In the genomic region with DNA sequence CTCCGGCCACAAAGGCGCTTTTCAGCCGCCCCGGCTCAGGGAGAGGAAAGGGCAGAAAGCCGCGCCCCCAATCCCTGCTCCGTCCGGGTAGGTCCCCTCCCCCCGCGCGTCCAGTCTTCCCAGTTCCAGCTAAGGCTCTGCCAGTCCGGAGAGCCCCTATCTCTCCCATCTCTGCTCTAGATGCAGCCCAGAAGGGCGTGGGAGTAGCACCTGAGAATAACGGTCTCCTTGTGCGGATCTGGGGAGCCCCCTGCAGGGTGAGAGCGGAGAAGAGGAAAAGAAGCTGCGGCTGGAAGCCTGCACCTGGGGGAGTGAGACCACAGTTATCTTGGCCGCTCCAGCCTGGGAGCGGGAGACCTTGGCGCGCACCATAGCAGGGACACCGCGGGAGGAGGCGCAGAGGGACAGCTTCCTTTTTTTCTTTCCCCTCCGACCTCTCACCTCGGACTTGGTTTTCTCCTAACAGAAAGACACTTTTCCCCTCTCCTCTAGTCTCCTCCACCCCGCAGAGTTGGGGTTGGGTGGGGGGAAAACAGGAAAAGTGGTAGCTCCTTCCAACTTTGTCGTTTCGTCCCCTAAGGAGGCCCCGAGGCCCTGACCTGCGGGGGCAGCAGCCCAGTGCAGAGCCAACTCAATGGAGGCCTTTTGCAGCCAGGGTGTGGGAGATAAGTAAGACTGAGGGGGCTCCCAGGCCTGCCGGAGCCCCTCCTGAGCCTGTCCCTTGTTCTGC, we compare ENCODE assay signal across 8 cellular contexts. TPM values are rescaled to one million over a fixed set of nuclear protein-coding genes. Genes with fewer than 3 reads are reported as not detected.
DNase-seq lines count a peak whose midpoint lies in the region; ATAC-seq and TF ChIP-seq lines count a peak whose summit lies in the region.

No MANE protein-coding gene starts in this region.

- in situ Hi-C loops in GM13976 (cut with MboI; ENCODE audit: low sequenced_read_pairs, unreplicated experiment), result no loop called here

- WGBS in ovary, 3 donors, result 2 to 5% (median 4%) methylated on average over 32 of the region's 32 CpGs

- TF ChIP-seq CTCF in GM13976 (IDR thresholded peaks at IDR 0.05; ENCODE audit: borderline replicate concordance, control extremely low read depth, extremely low read depth, insufficient read depth, missing control alignments) (peak; percentile 62), ovary (IDR thresholded peaks at IDR 0.05) (no peak)

- TF ChIP-seq POLR2A in ovary (IDR thresholded peaks at IDR 0.05) (no peak), GM18505 (IDR thresholded peaks at IDR 0.05; ENCODE audit: borderline replicate concordance, extremely low read depth, insufficient read depth, insufficient read length) (no peak)

- H3K36me3 ChIP-seq in ovary, result no peaks in the 10 kb centered on the region

- no peak for TF ChIP-seq EP300 in ovary (IDR thresholded peaks at IDR 0.05)

- no peak for ATAC-seq in GM18505 (IDR thresholded peaks at IDR 0.05; ENCODE audit: unreplicated experiment)
- ATAC-seq in GM19452 (IDR thresholded peaks at IDR 0.05; ENCODE audit: unreplicated experiment), result no peak

- peak overlapping the region; percentile 1 for H3K4me3 ChIP-seq in ovary

- intact Hi-C loops in ovary (cut with DNase I), result loop anchor here in 2 of 4 donors (5.0 to 10.0 kb wide), 2 partner anchors 140 to 143 kb away; no protein-coding TSS in a partner anchor

- DNase-seq in GM13976 (ENCODE audit: low spot score), result peak; percentile 86
- DNase-seq in NCI-H524 treated with DMSO at 0.1 percent for 48 hours (lab: John Stamatoyannopoulos, UW), result peak; percentile 26
- DNase-seq in activated T-cell treated with anti-CD3 and anti-CD28 coated beads for 48 hours (ENCODE audit: low read depth), result peak; percentile 56
- DNase-seq in fibroblast of peridontal ligament (ENCODE audit: extremely low read depth), result peak; percentile 33
- peak in 2 of 5 donors; percentile 51 to 62 for DNase-seq in ovary
- no peak for DNase-seq in GDM1 (lab: John Stamatoyannopoulos, UW)

- no peak overlapping the region for H3K27ac ChIP-seq in ovary

- no peaks in the 10 kb centered on the region for H3K9me3 ChIP-seq in ovary

- H3K4me1 ChIP-seq in ovary (ENCODE audit: insufficient read depth), result peaks cover 13% of the 10 kb centered on the region

- H3K27me3 ChIP-seq in ovary, result peaks cover 3% of the 10 kb centered on the region

RNA-seq across cellular contexts. Expression of a gene that starts 2.4 kb away (rescaled TPM):
- 1 to 10 TPM in 1 of 7 donors, under 1 TPM in 6; 0.20 to 1.1 (median 0.45) TPM for total RNA-seq in ovary
- 1 to 10 TPM; 1.0 to 1.4 TPM for polyA plus RNA-seq in ovary

RNA-seq across cellular contexts. Expression of a gene that starts 18.4 kb away (rescaled TPM):
- 10 to 100 TPM; 66.3 to 95.8 (median 69.5) TPM for total RNA-seq in ovary
- polyA plus RNA-seq in ovary, result 10 to 100 TPM; 63.8 to 65.7 TPM

RNA-seq across cellular contexts. Expression of a gene that starts 22.5 kb away (rescaled TPM):
- under 1 TPM in 5 of 7 donors, not detected in 2; 0.18 to 0.60 (median 0.34) TPM for total RNA-seq in ovary
- 1 to 10 TPM in 1 of 2 donors, under 1 TPM in 1; 1.00 to 1.2 TPM for polyA plus RNA-seq in ovary

RNA-seq across cellular contexts. Expression of a gene that starts 31.7 kb away (rescaled TPM):
- total RNA-seq in ovary, result 10 to 100 TPM; 28.3 to 97.0 (median 79.1) TPM
- 10 to 100 TPM; 35.5 to 51.8 TPM for polyA plus RNA-seq in ovary

RNA-seq across cellular contexts. Expression of a gene that starts 38.9 kb away (rescaled TPM):
- 100 to 1,000 TPM; 326 to 647 (median 340) TPM for total RNA-seq in ovary
- 100 to 1,000 TPM; 281 to 705 TPM for polyA plus RNA-seq in ovary
